ENCODE assay signal across 1 cellular context in the genomic region with DNA sequence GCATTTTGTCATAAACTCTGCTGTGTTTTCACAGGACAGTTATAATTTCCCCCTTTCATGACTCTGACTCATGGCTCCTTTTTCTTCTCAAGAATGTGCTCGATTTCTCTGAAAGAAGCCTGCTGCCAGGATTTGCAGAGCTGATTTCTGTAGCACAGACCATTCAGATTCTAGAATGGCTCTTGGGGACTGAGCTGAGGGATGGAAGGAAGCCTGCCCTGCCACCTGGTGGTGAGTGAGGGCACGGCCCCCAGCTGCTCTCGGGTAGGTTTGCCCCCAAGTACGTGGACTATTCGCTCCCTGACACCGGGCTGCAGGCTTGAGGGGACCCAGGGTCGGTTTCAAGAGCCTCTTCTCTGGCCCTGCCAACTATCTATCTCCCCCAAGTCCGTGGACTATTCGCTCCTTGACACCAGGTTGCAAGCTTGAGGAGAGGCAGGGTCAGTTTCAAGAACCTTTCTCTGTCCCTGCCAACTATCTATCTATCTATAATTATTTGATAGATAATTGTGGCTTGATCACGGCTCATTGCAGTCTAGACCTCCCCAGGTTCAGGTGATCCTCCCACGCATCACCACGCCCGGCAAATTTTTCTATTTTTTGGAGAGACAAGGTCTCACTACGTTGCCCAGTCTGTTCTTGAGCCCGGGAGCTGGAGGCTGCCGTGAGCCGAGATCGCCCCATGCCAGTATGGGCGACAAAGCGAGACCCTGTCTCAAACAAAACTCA.
TF ChIP-seq lines count a peak whose summit lies in the region.

No MANE protein-coding gene starts in this region.

TF ChIP-seq in Ishikawa, 13 proteins besides CTCF, POLR2A, EP300 and RAD21 (continued from another document):
- TF ChIP-seq, protein P1, sequence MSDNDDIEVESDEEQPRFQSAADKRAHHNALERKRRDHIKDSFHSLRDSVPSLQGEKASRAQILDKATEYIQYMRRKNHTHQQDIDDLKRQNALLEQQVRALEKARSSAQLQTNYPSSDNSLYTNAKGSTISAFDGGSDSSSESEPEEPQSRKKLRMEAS (IDR thresholded peaks at IDR 0.05) = no peak
